ENCODE assay signal across 18 cellular contexts in the genomic region with DNA sequence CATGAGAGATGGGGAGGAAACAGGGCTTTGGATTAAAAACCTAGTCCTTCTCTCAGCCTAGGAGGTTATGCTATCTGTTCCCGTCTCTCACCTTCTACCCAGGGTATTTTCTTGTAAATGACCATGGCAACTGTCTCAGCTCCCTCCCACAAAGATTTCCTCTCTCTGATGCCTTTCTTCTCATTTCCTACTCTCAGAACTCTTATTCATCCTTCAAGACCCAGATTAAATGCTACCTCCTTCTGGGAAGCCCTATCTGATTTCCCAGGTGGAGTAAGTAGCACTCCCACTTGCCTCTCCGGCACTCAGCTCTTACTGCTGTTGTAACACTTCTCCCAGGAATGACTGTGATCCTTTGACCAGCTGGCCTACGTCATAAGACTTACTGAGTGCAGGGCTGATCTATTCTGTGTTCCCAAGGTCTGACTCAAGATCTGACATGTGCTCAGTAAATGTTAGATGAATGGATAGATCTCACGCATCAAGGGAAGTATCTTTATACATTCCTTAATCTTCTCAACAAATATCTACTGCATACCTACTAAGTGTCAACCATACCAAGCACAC.
"Had no signal": no experiment of that assay in that cellular context is flagged by ENCODE, and none has a peak within 500 bp of the region (broad histone marks: within the 10 kb centered on the region; RNA-seq: fewer than 3 reads in every experiment).

No MANE protein-coding gene starts in this region.

- H3K27ac Mint-ChIP-seq: activated B cell treated with CpG ODN at 0.5 μM for 24 hours; activated CD4-positive, alpha-beta memory T cell treated with anti-CD3 and anti-CD28 coated beads for 36 hours; activated CD8-positive, alpha-beta memory T cell treated with anti-CD3 and anti-CD28 coated beads, Interleukin-2, amount 10 ng/mL, durations not matched to agents 7 days and 5 days; activated naive CD4-positive, alpha-beta T cell treated with anti-CD3 and anti-CD28 coated beads for 36 hours; brain; nephron progenitor cell; T-cell had no signal

- DNase-seq: activated B cell treated with CpG ODN at 0.5 μM for 24 hours; activated CD4-positive, alpha-beta memory T cell treated with anti-CD3 and anti-CD28 coated beads for 36 hours; activated CD4-positive, alpha-beta T cell treated with anti-CD3 and anti-CD28 coated beads for 4 hours; activated CD8-positive, alpha-beta memory T cell treated with anti-CD3 and anti-CD28 coated beads, Interleukin-2, amount 10 ng/mL, durations not matched to agents 7 days and 5 days; activated naive CD4-positive, alpha-beta T cell treated with anti-CD3 and anti-CD28 coated beads for 36 hours; anterior cingulate cortex; colonic mucosa; erythroblast; left cardiac atrium; nephron progenitor cell; nucleus accumbens; stimulated activated naive CD8-positive, alpha-beta T cell treated with anti-CD3 and anti-CD28 coated beads, Interleukin-15, Interleukin-2, amounts not matched to agents 100 U/mL and 50 U/mL, for 24 hours; substantia nigra; T-cell; tibial artery had no signal

- H3K36me3 Mint-ChIP-seq: activated CD4-positive, alpha-beta memory T cell treated with anti-CD3 and anti-CD28 coated beads for 36 hours; activated CD8-positive, alpha-beta memory T cell treated with anti-CD3 and anti-CD28 coated beads, Interleukin-2, amount 10 ng/mL, durations not matched to agents 7 days and 5 days; brain; T-cell had no signal

- H3K9me3 Mint-ChIP-seq: activated B cell treated with CpG ODN at 0.5 μM for 24 hours; activated CD4-positive, alpha-beta memory T cell treated with anti-CD3 and anti-CD28 coated beads for 36 hours; activated naive CD4-positive, alpha-beta T cell treated with anti-CD3 and anti-CD28 coated beads for 36 hours; brain; central memory CD8-positive, alpha-beta T cell; nephron progenitor cell had no signal

- H3K27ac ChIP-seq: colonic mucosa, tibial artery had no signal

- H3K4me1 Mint-ChIP-seq: activated B cell treated with CpG ODN at 0.5 μM for 24 hours; activated CD8-positive, alpha-beta memory T cell treated with anti-CD3 and anti-CD28 coated beads, Interleukin-2, amount 10 ng/mL, durations not matched to agents 7 days and 5 days; central memory CD8-positive, alpha-beta T cell; T-cell had no signal

- H3K9me3 ChIP-seq: colonic mucosa, tibial artery had no signal

- H3K4me3 Mint-ChIP-seq: activated B cell treated with CpG ODN at 0.5 μM for 24 hours; activated CD4-positive, alpha-beta memory T cell treated with anti-CD3 and anti-CD28 coated beads for 36 hours; activated CD8-positive, alpha-beta memory T cell treated with anti-CD3 and anti-CD28 coated beads, Interleukin-2, amount 10 ng/mL, durations not matched to agents 7 days and 5 days; activated naive CD4-positive, alpha-beta T cell treated with anti-CD3 and anti-CD28 coated beads for 36 hours; brain; central memory CD8-positive, alpha-beta T cell; nephron progenitor cell; T-cell had no signal

- H3K4me1 ChIP-seq: colonic mucosa, tibial artery had no signal

- H3K36me3 ChIP-seq: colonic mucosa, tibial artery had no signal

- ATAC-seq: activated CD8-positive, alpha-beta memory T cell treated with anti-CD3 and anti-CD28 coated beads, Interleukin-2, amount 10 ng/mL, durations not matched to agents 7 days and 5 days; stimulated activated naive CD8-positive, alpha-beta T cell treated with anti-CD3 and anti-CD28 coated beads, Interleukin-15, Interleukin-2, amounts not matched to agents 100 U/mL and 50 U/mL, for 24 hours; T-cell had no signal

- H3K4me3 ChIP-seq: colonic mucosa, lung, tibial artery had no signal

- H3K27me3 ChIP-seq: colonic mucosa, tibial artery had no signal

- H3K27me3 Mint-ChIP-seq: activated B cell treated with CpG ODN at 0.5 μM for 24 hours; activated CD4-positive, alpha-beta memory T cell treated with anti-CD3 and anti-CD28 coated beads for 36 hours; activated CD8-positive, alpha-beta memory T cell treated with anti-CD3 and anti-CD28 coated beads, Interleukin-2, amount 10 ng/mL, durations not matched to agents 7 days and 5 days; central memory CD8-positive, alpha-beta T cell had no signal
